Comparison of ENCODE assay signal across 8 cellular contexts in the genomic region with DNA sequence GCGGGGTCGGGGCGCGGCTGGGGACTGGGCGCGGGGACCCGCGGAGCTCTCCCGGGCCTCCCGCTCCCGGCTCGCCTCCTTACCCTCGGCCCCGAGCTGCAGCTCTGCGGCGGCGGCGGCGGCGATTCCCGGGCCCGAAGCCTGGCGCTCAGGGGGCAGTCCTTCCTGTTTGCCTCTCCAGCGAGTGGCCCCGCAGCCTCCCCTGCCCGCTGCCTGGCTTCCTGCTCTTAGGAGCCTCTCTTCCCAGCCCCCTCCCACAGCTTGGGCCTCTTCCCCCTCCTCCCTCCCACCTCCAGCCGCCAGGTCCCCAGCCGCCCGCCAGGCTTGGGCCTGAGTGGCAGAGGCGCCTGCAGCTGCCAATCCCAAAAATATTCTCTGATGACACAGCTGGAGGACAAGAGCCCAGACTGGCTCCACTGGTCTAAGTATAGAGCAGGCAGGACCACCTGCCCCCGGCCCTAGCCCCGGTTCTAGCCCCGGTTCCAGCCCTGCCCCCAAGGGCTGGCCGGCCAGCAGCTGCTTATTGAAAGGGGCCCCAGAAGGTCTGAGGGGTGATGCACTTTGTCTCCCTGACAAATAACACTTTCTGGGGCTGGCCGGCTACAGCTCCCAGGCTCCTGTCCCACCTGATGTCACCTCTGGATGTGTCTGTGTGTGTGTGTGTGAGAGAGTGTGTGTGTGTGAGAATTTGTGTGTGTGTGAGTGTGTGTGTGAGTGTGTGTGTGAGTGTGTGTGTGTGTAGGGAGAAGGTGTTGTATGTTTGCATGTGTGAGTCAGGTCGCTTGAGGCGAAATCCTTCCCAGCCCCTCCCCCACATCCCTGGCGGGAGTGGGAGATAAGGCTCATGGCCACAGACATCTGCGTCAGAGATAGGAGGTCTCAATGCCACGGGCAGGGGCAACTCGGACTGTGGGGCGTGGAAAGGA. TPM values are rescaled to one million over a fixed set of nuclear protein-coding genes. Genes with fewer than 3 reads are reported as not detected.
DNase-seq lines count a peak whose midpoint lies in the region; ATAC-seq lines count a peak whose summit lies in the region.

TSS of gene OBSL1 (minus strand) at position 229 of the 926 bp plus-strand sequence. CDS start 307 bp downstream, outside the sequence.

- peak; percentile 19 for DNase-seq in activated CD4-positive, alpha-beta T cell treated with anti-CD3 and anti-CD28 coated beads for 48 hours
- DNase-seq in activated CD4-positive, alpha-beta T cell treated with anti-CD3 and anti-CD28 coated beads for 1 hour = no peak
- peak; percentile 66 for DNase-seq in NCI-H2196 (lab: John Stamatoyannopoulos, UW; ENCODE audit: unreplicated experiment)
- peak; percentile 97 for DNase-seq in amniotic epithelial cell (ENCODE audit: low read depth)
- peak; percentile 89 for DNase-seq in cardiac septum (ENCODE audit: low spot score)
- peak; percentile 57 for DNase-seq in occipital lobe (lab: John Stamatoyannopoulos, UW)
- no peak for DNase-seq in stimulated activated naive CD4-positive, alpha-beta T cell (lab: John Stamatoyannopoulos, UW)

- no peak for ATAC-seq in HG02938 (IDR thresholded peaks at IDR 0.05; ENCODE audit: unreplicated experiment)

- intact Hi-C loops in cardiac septum (cut with DNase I) = loop anchor here (2.0 kb wide), 1 partner anchor 25 kb away; the partner anchor contains the start of gene STK11IP

RNA-seq across cellular contexts. Expression of gene OBSL1, which starts in this region (rescaled TPM):
- 199 TPM for total RNA-seq in cardiac septum
- 39.9 TPM for total RNA-seq in occipital lobe

Comparison
In these comparisons a context has a peak if more than half of its experiments do, and no peak if none do; other contexts are left out.
1. DNase-seq: peak in activated CD4-positive, alpha-beta T cell treated with anti-CD3 and anti-CD28 coated beads for 48 hours (single experiment), NCI-H2196 (single experiment), amniotic epithelial cell (single experiment), cardiac septum (single experiment) and occipital lobe (single experiment); none in activated CD4-positive, alpha-beta T cell treated with anti-CD3 and anti-CD28 coated beads for 1 hour (single experiment) and stimulated activated naive CD4-positive, alpha-beta T cell (0 of 6).